9 cellular contexts compared by ENCODE assay signal in the genomic region with DNA sequence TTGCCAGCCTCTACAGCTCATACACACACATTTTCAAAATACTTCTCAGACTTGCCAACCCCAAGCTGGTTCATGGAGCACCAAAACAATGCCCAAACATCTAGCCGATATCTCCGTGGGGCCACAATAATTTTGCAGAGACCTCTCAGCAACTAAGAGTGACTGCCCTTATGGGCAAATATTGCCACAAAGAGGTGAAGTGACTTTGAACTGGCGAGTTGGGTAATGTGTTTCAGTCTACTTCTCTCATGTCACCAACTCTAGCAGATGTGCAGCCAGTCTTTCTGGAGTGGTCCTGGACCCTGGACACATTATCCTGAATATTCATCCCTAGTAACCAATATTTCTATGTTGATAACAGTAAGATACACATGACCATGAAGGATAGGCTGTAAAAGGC.
"Had no signal": no experiment of that assay in that cellular context is flagged by ENCODE, and none has a peak within 500 bp of the region (broad histone marks: within the 10 kb centered on the region; RNA-seq: fewer than 3 reads in every experiment).

No MANE protein-coding gene starts in this region.

- H3K4me3 Mint-ChIP-seq: HFFc6, IgD-negative memory B cell had no signal

- H3K4me1 ChIP-seq: HAP-1 had no signal

- H3K27ac Mint-ChIP-seq: HFFc6, IgD-negative memory B cell had no signal

- DNase-seq: GM23248, GOT3, H7, HFFc6, KBM-7 had no signal

- H3K9me3 ChIP-seq: HAP-1 had no signal

- H3K36me3 Mint-ChIP-seq: IgD-negative memory B cell had no signal

- H3K4me3 ChIP-seq: GM23248, HAP-1 had no signal

- H3K4me1 Mint-ChIP-seq: IgD-negative memory B cell had no signal

- FAIRE-seq: HTR-8/SVneo had no signal

- ATAC-seq: HCT116 had no signal

- H3K27ac ChIP-seq: GM23248 had no signal

- H3K36me3 ChIP-seq: HAP-1 had no signal
